ENCODE assay signal across 23 cellular contexts in genomic region chr17:60416368-60416925, GRCh38. TPM values are rescaled to one million over a fixed set of nuclear protein-coding genes. Genes with fewer than 3 reads are reported as not detected.
DNase-seq lines count a peak whose midpoint lies in the region; ATAC-seq and TF ChIP-seq lines count a peak whose summit lies in the region.
"Had no signal": no experiment of that assay in that cellular context is flagged by ENCODE, and none has a peak within 500 bp of the region (broad histone marks: within the 10 kb centered on the region; RNA-seq: fewer than 3 reads in every experiment).

No MANE protein-coding gene starts in this region.

- intact Hi-C loops in right cardiac atrium (cut with DNase I) = no loop called here
- intact Hi-C loops in Right ventricle myocardium superior (cut with DNase I) = no loop called here
- intact Hi-C loops in natural killer cell (cut with micrococcal nuclease) = no loop called here

- ATAC-seq in right cardiac atrium = peak; percentile 26 to 55
- ATAC-seq in Right ventricle myocardium superior (ENCODE audit: poor library complexity) = no peak
- ATAC-seq in natural killer cell = no peak
- ATAC-seq in GM19463 (IDR thresholded peaks at IDR 0.05; ENCODE audit: unreplicated experiment) = no peak
- ATAC-seq in HG02610 (IDR thresholded peaks at IDR 0.05; ENCODE audit: unreplicated experiment) = no peak
- ATAC-seq: PC-3, Right ventricle myocardium inferior had no signal

- H3K36me3 Mint-ChIP-seq in nephron progenitor cell (ENCODE audit: low read depth) = no peaks in the 10 kb centered on the region
- no peaks in the 10 kb centered on the region for H3K36me3 Mint-ChIP-seq in natural killer cell
- H3K36me3 Mint-ChIP-seq: memory B cell had no signal

- TF ChIP-seq CTCF in nephron progenitor cell (IDR thresholded peaks at IDR 0.05) (no peak), natural killer cell (IDR thresholded peaks at IDR 0.05) (no peak)

- H3K4me3 Mint-ChIP-seq in nephron progenitor cell = no peak overlapping the region
- H3K4me3 Mint-ChIP-seq in natural killer cell = no peak overlapping the region
- H3K4me3 Mint-ChIP-seq: memory B cell had no signal

- 63% methylated on average over 2 of the region's 2 CpGs for WGBS in right cardiac atrium

- H3K4me1 ChIP-seq in right cardiac atrium (ENCODE audit: control insufficient read depth, insufficient read depth, low read length) = peaks cover 2% of the 10 kb centered on the region

- no peak for DNase-seq in right cardiac atrium
- no peak for DNase-seq in Right ventricle myocardium superior
- no peak for DNase-seq in nephron progenitor cell
- DNase-seq in natural killer cell = no peak
- DNase-seq: 8988T; activated naive CD4-positive, alpha-beta T cell treated with anti-CD3 and anti-CD28 coated beads, Interleukin-2, amount 50 U/mL, for 16 hours; cortex of kidney; GF-D8; NCI-H1105; NCI-H1930; NCI-H226; PC-3; stimulated activated naive CD4-positive, alpha-beta T cell treated with Interleukin-2 at 50 U/mL for 16 hours; trophoblast cell had no signal

- no peaks in the 10 kb centered on the region for H3K9me3 ChIP-seq in right cardiac atrium (ENCODE audit: control insufficient read depth, low read length)

- H3K27me3 ChIP-seq in right cardiac atrium (ENCODE audit: control insufficient read depth, insufficient read depth) (no peaks in the 10 kb centered on the region), layer of hippocampus (ENCODE audit: control insufficient read depth, insufficient read depth, low read length) (no peaks in the 10 kb centered on the region)

- H3K4me3 ChIP-seq in right cardiac atrium (ENCODE audit: low read length) = no peak overlapping the region

- H3K27me3 Mint-ChIP-seq in nephron progenitor cell (ENCODE audit: low read depth, poor library complexity) = peaks cover 20% of the 10 kb centered on the region
- peaks cover 6 to 7% of the 10 kb centered on the region in 2 donors for H3K27me3 Mint-ChIP-seq in natural killer cell (ENCODE audit: low read depth in 2 of 2)
- H3K27me3 Mint-ChIP-seq: memory B cell had no signal

- H3K27ac Mint-ChIP-seq in nephron progenitor cell (no peak overlapping the region), natural killer cell (no peak overlapping the region)
- H3K27ac Mint-ChIP-seq: memory B cell had no signal

- H3K9me3 Mint-ChIP-seq in nephron progenitor cell (peaks cover 3% of the 10 kb centered on the region), natural killer cell (no peaks in the 10 kb centered on the region)
- H3K9me3 Mint-ChIP-seq: memory B cell had no signal

- peaks cover 4% of the 10 kb centered on the region for H3K4me1 Mint-ChIP-seq in nephron progenitor cell
- H3K4me1 Mint-ChIP-seq in natural killer cell = peaks cover 6 to 7% of the 10 kb centered on the region in 2 donors

- no peak overlapping the region for H3K27ac ChIP-seq in right cardiac atrium (ENCODE audit: low read length)
- peak overlapping the region; percentile 88 for H3K27ac ChIP-seq in cingulate gyrus (ENCODE audit: low read depth, low read length)
- peak overlapping the region; percentile 76 for H3K27ac ChIP-seq in layer of hippocampus (ENCODE audit: low read depth, low read length)

RNA-seq across cellular contexts. Expression of gene CHCT1, which starts 5.8 kb away (rescaled TPM):
- not detected for total RNA-seq in right cardiac atrium
- polyA plus RNA-seq in right cardiac atrium = not detected
- total RNA-seq in Right ventricle myocardium superior = not detected
- total RNA-seq in natural killer cell = not detected
- total RNA-seq: bronchial epithelial cell, fibroblast of lung, PC-3, Right ventricle myocardium inferior had no signal
- polyA plus RNA-seq: BJ, fibroblast of lung had no signal

RNA-seq across cellular contexts. Expression of gene USP32, which starts 24.5 kb away (rescaled TPM):
- total RNA-seq in right cardiac atrium (10 to 100 TPM; 32.6 to 43.2 (median 36.9) TPM), Right ventricle myocardium superior (30.9 TPM), natural killer cell (10 to 100 TPM; 41.3 to 68.5 (median 41.7) TPM)
- 13.3 TPM for polyA plus RNA-seq in right cardiac atrium

Comparison
In these comparisons a context has a peak if more than half of its experiments do, and no peak if none do; other contexts are left out.
1. ATAC-seq: peak in right cardiac atrium (2 of 2); none in Right ventricle myocardium superior (single experiment), natural killer cell (0 of 3), GM19463 (single experiment) and HG02610 (single experiment).